Comparison of ENCODE assay signal across 1 cellular context in the genomic region with DNA sequence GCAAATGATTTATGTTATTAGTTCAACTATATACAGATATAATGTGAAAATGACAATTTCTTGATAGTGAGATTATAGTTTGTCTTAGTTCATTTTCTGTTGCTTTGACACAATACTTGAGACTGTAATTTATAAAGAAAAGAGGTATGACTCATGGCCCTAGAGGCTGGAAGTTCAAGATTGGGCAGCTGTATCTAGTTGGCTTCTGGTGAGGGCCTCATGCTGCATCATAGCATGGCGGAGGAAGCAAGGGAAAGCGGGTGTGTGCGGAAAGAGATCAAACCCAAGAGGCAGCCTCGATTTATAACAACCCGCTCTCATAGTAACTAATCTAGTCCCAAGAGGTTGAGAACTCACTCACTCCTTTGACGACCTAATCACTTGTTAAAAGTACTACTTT.
TF ChIP-seq lines count a peak whose summit lies in the region.

No MANE protein-coding gene starts in this region.

TF ChIP-seq in K562, 482 proteins besides CTCF, POLR2A, EP300 and RAD21 (continued from another document and continues in another):
- TF ChIP-seq, protein P1, sequence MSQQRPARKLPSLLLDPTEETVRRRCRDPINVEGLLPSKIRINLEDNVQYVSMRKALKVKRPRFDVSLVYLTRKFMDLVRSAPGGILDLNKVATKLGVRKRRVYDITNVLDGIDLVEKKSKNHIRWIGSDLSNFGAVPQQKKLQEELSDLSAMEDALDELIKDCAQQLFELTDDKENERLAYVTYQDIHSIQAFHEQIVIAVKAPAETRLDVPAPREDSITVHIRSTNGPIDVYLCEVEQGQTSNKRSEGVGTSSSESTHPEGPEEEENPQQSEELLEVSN (IDR thresholded peaks at IDR 0.05; ENCODE audit: borderline replicate concordance in 1 of 2, extremely low read depth in 1 of 2, insufficient read depth in 1 of 2, insufficient read length in 1 of 2, low read depth in 1 of 2, low read length in 1 of 2, poor library complexity in 1 of 2, severe bottlenecking in 1 of 2): peak in 1 of 2 experiments; percentile 38
- TF ChIP-seq LEF1 (IDR thresholded peaks at IDR 0.05) (no peak), ZNF212 (CRISPR knock-in tag; IDR thresholded peaks at IDR 0.05) (no peak), FOSL1 (tag; conservative IDR thresholded peaks at IDR 0.05) (peak; percentile 65), JUN (IDR thresholded peaks at IDR 0.05; ENCODE audit: borderline replicate concordance, low read depth, low read length) (peak; percentile 19; the same call in 1 of the 2 replicates), JUN (CRISPR knock-in tag; IDR thresholded peaks at IDR 0.05; ENCODE audit: borderline replicate concordance) (no peak), BDP1 (IDR thresholded peaks at IDR 0.05; ENCODE audit: insufficient read depth, insufficient read length) (no peak), ZNF274 (IDR thresholded peaks at IDR 0.05; ENCODE audit: borderline replicate concordance, low read depth, low read length) (no peak), TFAM (CRISPR knock-in tag; conservative IDR thresholded peaks at IDR 0.05) (no peak), MAFF (IDR thresholded peaks at IDR 0.05; ENCODE audit: low read length) (no peak), ZNF717 (CRISPR knock-in tag; IDR thresholded peaks at IDR 0.05) (no peak), GTF2E2 (tag; IDR thresholded peaks at IDR 0.05) (no peak), DMBX1 (CRISPR knock-in tag; IDR thresholded peaks at IDR 0.05; ENCODE audit: borderline replicate concordance) (peak; percentile 70; the same call in 1 of the 2 replicates), ZC3H8 (IDR thresholded peaks at IDR 0.05) (no peak), ZNF311 (CRISPR knock-in tag; IDR thresholded peaks at IDR 0.05) (no peak), SP1 (CRISPR knock-in tag; IDR thresholded peaks at IDR 0.05) (no peak), CBX1 (IDR thresholded peaks at IDR 0.05; ENCODE audit: low read depth) (no peak), NFYB (IDR thresholded peaks at IDR 0.05; ENCODE audit: extremely low read depth, insufficient read length) (no peak), HDAC2 (IDR thresholded peaks at IDR 0.05) (no peak)
- TF ChIP-seq, protein P2, sequence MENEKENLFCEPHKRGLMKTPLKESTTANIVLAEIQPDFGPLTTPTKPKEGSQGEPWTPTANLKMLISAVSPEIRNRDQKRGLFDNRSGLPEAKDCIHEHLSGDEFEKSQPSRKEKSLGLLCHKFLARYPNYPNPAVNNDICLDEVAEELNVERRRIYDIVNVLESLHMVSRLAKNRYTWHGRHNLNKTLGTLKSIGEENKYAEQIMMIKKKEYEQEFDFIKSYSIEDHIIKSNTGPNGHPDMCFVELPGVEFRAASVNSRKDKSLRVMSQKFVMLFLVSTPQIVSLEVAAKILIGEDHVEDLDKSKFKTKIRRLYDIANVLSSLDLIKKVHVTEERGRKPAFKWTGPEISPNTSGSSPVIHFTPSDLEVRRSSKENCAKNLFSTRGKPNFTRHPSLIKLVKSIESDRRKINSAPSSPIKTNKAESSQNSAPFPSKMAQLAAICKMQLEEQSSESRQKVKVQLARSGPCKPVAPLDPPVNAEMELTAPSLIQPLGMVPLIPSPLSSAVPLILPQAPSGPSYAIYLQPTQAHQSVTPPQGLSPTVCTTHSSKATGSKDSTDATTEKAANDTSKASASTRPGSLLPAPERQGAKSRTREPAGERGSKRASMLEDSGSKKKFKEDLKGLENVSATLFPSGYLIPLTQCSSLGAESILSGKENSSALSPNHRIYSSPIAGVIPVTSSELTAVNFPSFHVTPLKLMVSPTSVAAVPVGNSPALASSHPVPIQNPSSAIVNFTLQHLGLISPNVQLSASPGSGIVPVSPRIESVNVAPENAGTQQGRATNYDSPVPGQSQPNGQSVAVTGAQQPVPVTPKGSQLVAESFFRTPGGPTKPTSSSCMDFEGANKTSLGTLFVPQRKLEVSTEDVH (IDR thresholded peaks at IDR 0.05; ENCODE audit: low read depth, partially characterized antibody): no peak
- TF ChIP-seq, protein P3, sequence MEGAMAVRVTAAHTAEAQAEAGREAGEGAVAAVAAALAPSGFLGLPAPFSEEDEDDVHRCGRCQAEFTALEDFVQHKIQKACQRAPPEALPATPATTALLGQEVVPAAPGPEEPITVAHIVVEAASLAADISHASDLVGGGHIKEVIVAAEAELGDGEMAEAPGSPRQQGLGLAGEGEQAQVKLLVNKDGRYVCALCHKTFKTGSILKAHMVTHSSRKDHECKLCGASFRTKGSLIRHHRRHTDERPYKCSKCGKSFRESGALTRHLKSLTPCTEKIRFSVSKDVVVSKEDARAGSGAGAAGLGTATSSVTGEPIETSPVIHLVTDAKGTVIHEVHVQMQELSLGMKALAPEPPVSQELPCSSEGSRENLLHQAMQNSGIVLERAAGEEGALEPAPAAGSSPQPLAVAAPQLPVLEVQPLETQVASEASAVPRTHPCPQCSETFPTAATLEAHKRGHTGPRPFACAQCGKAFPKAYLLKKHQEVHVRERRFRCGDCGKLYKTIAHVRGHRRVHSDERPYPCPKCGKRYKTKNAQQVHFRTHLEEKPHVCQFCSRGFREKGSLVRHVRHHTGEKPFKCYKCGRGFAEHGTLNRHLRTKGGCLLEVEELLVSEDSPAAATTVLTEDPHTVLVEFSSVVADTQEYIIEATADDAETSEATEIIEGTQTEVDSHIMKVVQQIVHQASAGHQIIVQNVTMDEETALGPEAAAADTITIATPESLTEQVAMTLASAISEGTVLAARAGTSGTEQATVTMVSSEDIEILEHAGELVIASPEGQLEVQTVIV (CRISPR knock-in tag; IDR thresholded peaks at IDR 0.05; ENCODE audit: borderline replicate concordance): no peak
- TF ChIP-seq, protein P4, sequence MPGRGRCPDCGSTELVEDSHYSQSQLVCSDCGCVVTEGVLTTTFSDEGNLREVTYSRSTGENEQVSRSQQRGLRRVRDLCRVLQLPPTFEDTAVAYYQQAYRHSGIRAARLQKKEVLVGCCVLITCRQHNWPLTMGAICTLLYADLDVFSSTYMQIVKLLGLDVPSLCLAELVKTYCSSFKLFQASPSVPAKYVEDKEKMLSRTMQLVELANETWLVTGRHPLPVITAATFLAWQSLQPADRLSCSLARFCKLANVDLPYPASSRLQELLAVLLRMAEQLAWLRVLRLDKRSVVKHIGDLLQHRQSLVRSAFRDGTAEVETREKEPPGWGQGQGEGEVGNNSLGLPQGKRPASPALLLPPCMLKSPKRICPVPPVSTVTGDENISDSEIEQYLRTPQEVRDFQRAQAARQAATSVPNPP (IDR thresholded peaks at IDR 0.05; ENCODE audit: borderline replicate concordance, insufficient read depth, insufficient read length): no peak
- TF ChIP-seq, protein P5, sequence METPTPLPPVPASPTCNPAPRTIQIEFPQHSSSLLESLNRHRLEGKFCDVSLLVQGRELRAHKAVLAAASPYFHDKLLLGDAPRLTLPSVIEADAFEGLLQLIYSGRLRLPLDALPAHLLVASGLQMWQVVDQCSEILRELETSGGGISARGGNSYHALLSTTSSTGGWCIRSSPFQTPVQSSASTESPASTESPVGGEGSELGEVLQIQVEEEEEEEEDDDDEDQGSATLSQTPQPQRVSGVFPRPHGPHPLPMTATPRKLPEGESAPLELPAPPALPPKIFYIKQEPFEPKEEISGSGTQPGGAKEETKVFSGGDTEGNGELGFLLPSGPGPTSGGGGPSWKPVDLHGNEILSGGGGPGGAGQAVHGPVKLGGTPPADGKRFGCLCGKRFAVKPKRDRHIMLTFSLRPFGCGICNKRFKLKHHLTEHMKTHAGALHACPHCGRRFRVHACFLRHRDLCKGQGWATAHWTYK (CRISPR knock-in tag; IDR thresholded peaks at IDR 0.05): no peak
- TF ChIP-seq, protein P6, sequence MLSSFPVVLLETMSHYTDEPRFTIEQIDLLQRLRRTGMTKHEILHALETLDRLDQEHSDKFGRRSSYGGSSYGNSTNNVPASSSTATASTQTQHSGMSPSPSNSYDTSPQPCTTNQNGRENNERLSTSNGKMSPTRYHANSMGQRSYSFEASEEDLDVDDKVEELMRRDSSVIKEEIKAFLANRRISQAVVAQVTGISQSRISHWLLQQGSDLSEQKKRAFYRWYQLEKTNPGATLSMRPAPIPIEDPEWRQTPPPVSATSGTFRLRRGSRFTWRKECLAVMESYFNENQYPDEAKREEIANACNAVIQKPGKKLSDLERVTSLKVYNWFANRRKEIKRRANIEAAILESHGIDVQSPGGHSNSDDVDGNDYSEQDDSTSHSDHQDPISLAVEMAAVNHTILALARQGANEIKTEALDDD (IDR thresholded peaks at IDR 0.05): peak; percentile 87; the same call in 1 of the 2 replicates
- TF ChIP-seq, protein P7, sequence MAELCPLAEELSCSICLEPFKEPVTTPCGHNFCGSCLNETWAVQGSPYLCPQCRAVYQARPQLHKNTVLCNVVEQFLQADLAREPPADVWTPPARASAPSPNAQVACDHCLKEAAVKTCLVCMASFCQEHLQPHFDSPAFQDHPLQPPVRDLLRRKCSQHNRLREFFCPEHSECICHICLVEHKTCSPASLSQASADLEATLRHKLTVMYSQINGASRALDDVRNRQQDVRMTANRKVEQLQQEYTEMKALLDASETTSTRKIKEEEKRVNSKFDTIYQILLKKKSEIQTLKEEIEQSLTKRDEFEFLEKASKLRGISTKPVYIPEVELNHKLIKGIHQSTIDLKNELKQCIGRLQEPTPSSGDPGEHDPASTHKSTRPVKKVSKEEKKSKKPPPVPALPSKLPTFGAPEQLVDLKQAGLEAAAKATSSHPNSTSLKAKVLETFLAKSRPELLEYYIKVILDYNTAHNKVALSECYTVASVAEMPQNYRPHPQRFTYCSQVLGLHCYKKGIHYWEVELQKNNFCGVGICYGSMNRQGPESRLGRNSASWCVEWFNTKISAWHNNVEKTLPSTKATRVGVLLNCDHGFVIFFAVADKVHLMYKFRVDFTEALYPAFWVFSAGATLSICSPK (IDR thresholded peaks at IDR 0.05; ENCODE audit: borderline replicate concordance): no peak
- TF ChIP-seq, protein P8, sequence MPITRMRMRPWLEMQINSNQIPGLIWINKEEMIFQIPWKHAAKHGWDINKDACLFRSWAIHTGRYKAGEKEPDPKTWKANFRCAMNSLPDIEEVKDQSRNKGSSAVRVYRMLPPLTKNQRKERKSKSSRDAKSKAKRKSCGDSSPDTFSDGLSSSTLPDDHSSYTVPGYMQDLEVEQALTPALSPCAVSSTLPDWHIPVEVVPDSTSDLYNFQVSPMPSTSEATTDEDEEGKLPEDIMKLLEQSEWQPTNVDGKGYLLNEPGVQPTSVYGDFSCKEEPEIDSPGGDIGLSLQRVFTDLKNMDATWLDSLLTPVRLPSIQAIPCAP (CRISPR knock-in tag; IDR thresholded peaks at IDR 0.05; ENCODE audit: borderline replicate concordance): no peak
- TF ChIP-seq, protein P9, sequence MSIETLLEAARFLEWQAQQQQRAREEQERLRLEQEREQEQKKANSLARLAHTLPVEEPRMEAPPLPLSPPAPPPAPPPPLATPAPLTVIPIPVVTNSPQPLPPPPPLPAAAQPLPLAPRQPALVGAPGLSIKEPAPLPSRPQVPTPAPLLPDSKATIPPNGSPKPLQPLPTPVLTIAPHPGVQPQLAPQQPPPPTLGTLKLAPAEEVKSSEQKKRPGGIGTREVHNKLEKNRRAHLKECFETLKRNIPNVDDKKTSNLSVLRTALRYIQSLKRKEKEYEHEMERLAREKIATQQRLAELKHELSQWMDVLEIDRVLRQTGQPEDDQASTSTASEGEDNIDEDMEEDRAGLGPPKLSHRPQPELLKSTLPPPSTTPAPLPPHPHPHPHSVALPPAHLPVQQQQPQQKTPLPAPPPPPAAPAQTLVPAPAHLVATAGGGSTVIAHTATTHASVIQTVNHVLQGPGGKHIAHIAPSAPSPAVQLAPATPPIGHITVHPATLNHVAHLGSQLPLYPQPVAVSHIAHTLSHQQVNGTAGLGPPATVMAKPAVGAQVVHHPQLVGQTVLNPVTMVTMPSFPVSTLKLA (conservative IDR thresholded peaks at IDR 0.05): 0 out of 4 replicates have a peak, but pooled peaks of 1 of the 2 experiments have one; percentile 34
- TF ChIP-seq, protein P10, sequence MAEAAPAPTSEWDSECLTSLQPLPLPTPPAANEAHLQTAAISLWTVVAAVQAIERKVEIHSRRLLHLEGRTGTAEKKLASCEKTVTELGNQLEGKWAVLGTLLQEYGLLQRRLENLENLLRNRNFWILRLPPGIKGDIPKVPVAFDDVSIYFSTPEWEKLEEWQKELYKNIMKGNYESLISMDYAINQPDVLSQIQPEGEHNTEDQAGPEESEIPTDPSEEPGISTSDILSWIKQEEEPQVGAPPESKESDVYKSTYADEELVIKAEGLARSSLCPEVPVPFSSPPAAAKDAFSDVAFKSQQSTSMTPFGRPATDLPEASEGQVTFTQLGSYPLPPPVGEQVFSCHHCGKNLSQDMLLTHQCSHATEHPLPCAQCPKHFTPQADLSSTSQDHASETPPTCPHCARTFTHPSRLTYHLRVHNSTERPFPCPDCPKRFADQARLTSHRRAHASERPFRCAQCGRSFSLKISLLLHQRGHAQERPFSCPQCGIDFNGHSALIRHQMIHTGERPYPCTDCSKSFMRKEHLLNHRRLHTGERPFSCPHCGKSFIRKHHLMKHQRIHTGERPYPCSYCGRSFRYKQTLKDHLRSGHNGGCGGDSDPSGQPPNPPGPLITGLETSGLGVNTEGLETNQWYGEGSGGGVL (CRISPR knock-in tag; IDR thresholded peaks at IDR 0.05): no peak
- TF ChIP-seq, protein P11, sequence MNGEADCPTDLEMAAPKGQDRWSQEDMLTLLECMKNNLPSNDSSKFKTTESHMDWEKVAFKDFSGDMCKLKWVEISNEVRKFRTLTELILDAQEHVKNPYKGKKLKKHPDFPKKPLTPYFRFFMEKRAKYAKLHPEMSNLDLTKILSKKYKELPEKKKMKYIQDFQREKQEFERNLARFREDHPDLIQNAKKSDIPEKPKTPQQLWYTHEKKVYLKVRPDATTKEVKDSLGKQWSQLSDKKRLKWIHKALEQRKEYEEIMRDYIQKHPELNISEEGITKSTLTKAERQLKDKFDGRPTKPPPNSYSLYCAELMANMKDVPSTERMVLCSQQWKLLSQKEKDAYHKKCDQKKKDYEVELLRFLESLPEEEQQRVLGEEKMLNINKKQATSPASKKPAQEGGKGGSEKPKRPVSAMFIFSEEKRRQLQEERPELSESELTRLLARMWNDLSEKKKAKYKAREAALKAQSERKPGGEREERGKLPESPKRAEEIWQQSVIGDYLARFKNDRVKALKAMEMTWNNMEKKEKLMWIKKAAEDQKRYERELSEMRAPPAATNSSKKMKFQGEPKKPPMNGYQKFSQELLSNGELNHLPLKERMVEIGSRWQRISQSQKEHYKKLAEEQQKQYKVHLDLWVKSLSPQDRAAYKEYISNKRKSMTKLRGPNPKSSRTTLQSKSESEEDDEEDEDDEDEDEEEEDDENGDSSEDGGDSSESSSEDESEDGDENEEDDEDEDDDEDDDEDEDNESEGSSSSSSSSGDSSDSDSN (IDR thresholded peaks at IDR 0.05; ENCODE audit: borderline replicate concordance in 1 of 2, low read depth in 2 of 2, low read length in 2 of 2): no peak
